ENCODE assay signal across 25 cellular contexts in the genomic region with DNA sequence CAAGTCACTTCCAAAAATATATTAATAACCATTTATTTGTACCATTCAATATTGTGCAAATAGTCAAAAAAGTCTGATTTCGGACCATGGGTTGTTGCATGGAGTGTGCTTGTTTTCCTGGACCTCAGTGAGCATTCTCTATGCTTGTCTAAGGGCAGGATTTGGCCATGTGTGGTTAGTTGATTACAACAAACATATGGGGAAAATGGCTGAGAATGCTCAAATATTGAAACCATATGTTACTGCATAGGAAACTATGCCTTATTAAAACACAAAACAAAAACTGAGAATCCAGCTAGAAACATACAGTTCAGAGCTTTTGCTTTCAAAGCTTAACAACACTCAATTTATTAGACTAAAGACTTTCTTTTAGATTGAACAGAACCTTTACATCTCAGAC.
DNase-seq lines count a peak whose midpoint lies in the region; ATAC-seq and TF ChIP-seq lines count a peak whose summit lies in the region.
"Had no signal": no experiment of that assay in that cellular context is flagged by ENCODE, and none has a peak within 500 bp of the region (broad histone marks: within the 10 kb centered on the region; RNA-seq: fewer than 3 reads in every experiment).

No MANE protein-coding gene starts in this region.

- no peaks in the 10 kb centered on the region for H3K27me3 Mint-ChIP-seq in mesothelial cell of epicardium (ENCODE audit: low read depth)
- H3K27me3 Mint-ChIP-seq: CD4-positive, alpha-beta memory T cell; progenitor cell of endocrine pancreas; stimulated activated memory B cell treated with anti-CD40 and anti-IgM and Interleukin-4, amounts not matched to agents 10 μg/mL and 1 μg/mL and 100 μg/mL, for 72 hours had no signal

- ATAC-seq in GM21619 (IDR thresholded peaks at IDR 0.05; ENCODE audit: unreplicated experiment) = no peak
- ATAC-seq: activated CD8-positive, alpha-beta T cell treated with anti-CD3 and anti-CD28 coated beads, Interleukin-2, amount 10 ng/mL, durations not matched to agents 7 days and 5 days; gastrocnemius medialis; K562; mucosa of descending colon; stimulated activated memory B cell treated with anti-CD40 and anti-IgM and Interleukin-4, amounts not matched to agents 10 μg/mL and 1 μg/mL and 100 μg/mL, for 72 hours had no signal

- DNase-seq in AG20443 (ENCODE audit: low spot score) = peak; percentile 22
- DNase-seq in NCI-H1694 (lab: John Stamatoyannopoulos, UW) = peak; percentile 30
- DNase-seq in astrocyte of the spinal cord (ENCODE audit: low read depth, low spot score) = peak; percentile 18
- DNase-seq in mesothelial cell of epicardium (ENCODE audit: low spot score in 2 of 2, unreplicated experiment in 2 of 2) = no peak
- no peak for DNase-seq in MV-4-11 (lab: John Stamatoyannopoulos, UW)
- no peak for DNase-seq in uterus
- DNase-seq in activated effector memory CD4-positive, alpha-beta T cell treated with Interleukin-2 at 50 U/mL for 16 hours = no peak
- DNase-seq: ACHN; activated CD8-positive, alpha-beta T cell treated with anti-CD3 and anti-CD28 coated beads, Interleukin-2, amount 10 ng/mL, durations not matched to agents 7 days and 5 days; activated gamma-delta T cell treated with Interleukin-2 at 50 U/mL for 16 hours; CD4-positive, alpha-beta memory T cell; DMS53; gastrocnemius medialis; hypothalamus; islet precursor cell; mucosa of descending colon; NCI-H146; NCI-H748 treated with DMSO at 0.1 percent for 48 hours; Right ventricle myocardium superior; stimulated activated CD4-positive, alpha-beta T cell treated with anti-CD3 and anti-CD28 coated beads, Interleukin-2, amount 100 ng/mL, for 24 hours had no signal

- intact Hi-C loops in uterus (cut with DNase I; ENCODE audit: low total_unique reads) = no loop called here

- no peaks in the 10 kb centered on the region for H3K36me3 ChIP-seq in uterus
- H3K36me3 ChIP-seq: gastrocnemius medialis had no signal

- no peak overlapping the region for H3K4me3 ChIP-seq in astrocyte of the spinal cord (ENCODE audit: low read depth, low read length)
- no peak overlapping the region for H3K4me3 ChIP-seq in uterus
- H3K4me3 ChIP-seq: gastrocnemius medialis, K562, mucosa of descending colon had no signal

- no peak overlapping the region for H3K4me3 Mint-ChIP-seq in mesothelial cell of epicardium
- H3K4me3 Mint-ChIP-seq: activated CD8-positive, alpha-beta T cell treated with anti-CD3 and anti-CD28 coated beads, Interleukin-2, amount 10 ng/mL, durations not matched to agents 7 days and 5 days; CD4-positive, alpha-beta memory T cell; neural crest cell; stimulated activated memory B cell treated with anti-CD40 and anti-IgM and Interleukin-4, amounts not matched to agents 10 μg/mL and 1 μg/mL and 100 μg/mL, for 72 hours had no signal

- H3K27me3 ChIP-seq in uterus = no peaks in the 10 kb centered on the region
- H3K27me3 ChIP-seq: gastrocnemius medialis had no signal

- H3K4me1 Mint-ChIP-seq in mesothelial cell of epicardium = peaks cover 10% of the 10 kb centered on the region
- H3K4me1 Mint-ChIP-seq: CD4-positive, alpha-beta memory T cell; neural crest cell; stimulated activated memory B cell treated with anti-CD40 and anti-IgM and Interleukin-4, amounts not matched to agents 10 μg/mL and 1 μg/mL and 100 μg/mL, for 72 hours had no signal

- H3K27ac Mint-ChIP-seq in mesothelial cell of epicardium = peak overlapping the region; percentile 37
- H3K27ac Mint-ChIP-seq: activated CD8-positive, alpha-beta T cell treated with anti-CD3 and anti-CD28 coated beads, Interleukin-2, amount 10 ng/mL, durations not matched to agents 7 days and 5 days; CD4-positive, alpha-beta memory T cell; progenitor cell of endocrine pancreas; stimulated activated memory B cell treated with anti-CD40 and anti-IgM and Interleukin-4, amounts not matched to agents 10 μg/mL and 1 μg/mL and 100 μg/mL, for 72 hours had no signal

- in situ Hi-C loops in astrocyte of the spinal cord (cut with HindIII; ENCODE audit: low sequenced_read_pairs) = no loop called here

- H3K36me3 Mint-ChIP-seq in mesothelial cell of epicardium = peaks cover 3% of the 10 kb centered on the region
- H3K36me3 Mint-ChIP-seq: CD4-positive, alpha-beta memory T cell; stimulated activated memory B cell treated with anti-CD40 and anti-IgM and Interleukin-4, amounts not matched to agents 10 μg/mL and 1 μg/mL and 100 μg/mL, for 72 hours had no signal

- no peaks in the 10 kb centered on the region for H3K4me1 ChIP-seq in uterus
- H3K4me1 ChIP-seq: gastrocnemius medialis had no signal

- no peaks in the 10 kb centered on the region for H3K9me3 ChIP-seq in uterus
- H3K9me3 ChIP-seq: gastrocnemius medialis, mucosa of descending colon had no signal

- H3K9me3 Mint-ChIP-seq in mesothelial cell of epicardium = peaks cover 11% of the 10 kb centered on the region

- no peak overlapping the region for H3K27ac ChIP-seq in uterus
- H3K27ac ChIP-seq: gastrocnemius medialis had no signal

- no peak for TF ChIP-seq POLR2A in uterus (IDR thresholded peaks at IDR 0.05)

- TF ChIP-seq CTCF in astrocyte of the spinal cord (IDR thresholded peaks at IDR 0.05; ENCODE audit: low read depth, low read length) (no peak), mesothelial cell of epicardium (IDR thresholded peaks at IDR 0.05; ENCODE audit: unreplicated experiment) (no peak), uterus (IDR thresholded peaks at IDR 0.05) (no peak)

Comparison
In these comparisons a context has a peak if more than half of its experiments do, and no peak if none do; other contexts are left out.
1. DNase-seq: peak in AG20443 (single experiment), NCI-H1694 (single experiment) and astrocyte of the spinal cord (single experiment); none in mesothelial cell of epicardium (0 of 2), MV-4-11 (single experiment), uterus (0 of 2) and activated effector memory CD4-positive, alpha-beta T cell treated with Interleukin-2 at 50 U/mL for 16 hours (single experiment).